ENCODE assay signal across 2 cellular contexts in the genomic region with DNA sequence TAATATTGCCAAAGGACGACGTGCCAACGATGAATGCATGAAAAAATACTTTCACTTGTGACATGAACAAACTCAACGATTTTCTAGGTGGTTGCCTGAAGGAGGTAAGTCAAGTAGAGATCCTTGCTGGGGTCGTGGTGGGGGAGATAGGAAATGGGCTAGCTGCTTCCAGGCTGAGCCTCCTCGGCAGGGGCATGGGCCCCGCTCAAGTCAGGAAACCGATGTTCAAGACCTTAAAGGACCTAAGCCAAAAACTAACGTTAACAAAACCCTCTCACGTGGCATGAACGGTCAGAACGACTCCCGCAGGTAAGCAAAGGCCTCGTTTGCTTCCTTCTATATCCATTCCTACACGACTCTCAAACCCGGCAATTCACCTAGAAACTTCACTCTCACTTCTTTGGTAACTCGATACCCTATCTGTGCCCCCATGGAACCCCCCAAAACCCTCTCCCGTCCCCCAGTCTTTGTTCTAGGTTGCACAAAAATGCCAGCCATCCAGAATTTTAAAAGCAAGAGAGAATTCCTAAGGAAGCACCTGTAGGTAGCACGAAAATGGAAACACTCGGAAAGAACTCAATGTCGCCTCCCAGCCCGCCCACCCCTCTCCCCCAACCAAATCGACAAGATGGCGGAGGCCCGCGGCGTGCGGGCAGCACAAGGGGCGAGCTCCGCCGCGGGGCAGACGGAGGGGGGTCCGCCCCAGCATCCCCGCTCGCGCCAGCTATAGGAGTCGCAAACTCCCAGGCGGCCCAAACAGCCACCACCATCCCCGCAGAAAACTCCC.
TF ChIP-seq lines count a peak whose summit lies in the region.

No MANE protein-coding gene starts in this region.

TF ChIP-seq in HEK293, 187 proteins besides CTCF, POLR2A, EP300 and RAD21:
- TF ChIP-seq GLIS1 (tag by site-specific recombination; IDR thresholded peaks at IDR 0.05) (peak; percentile 41), ZNF335 (tag by site-specific recombination; conservative IDR thresholded peaks at IDR 0.05) (no peak), GLIS2 (tag by site-specific recombination; IDR thresholded peaks at IDR 0.05) (peak; percentile 63; the same call in 1 of the 2 replicates), PRDM1 (tag by site-specific recombination; IDR thresholded peaks at IDR 0.05) (peak; percentile 51; the same call in 1 of the 2 replicates)
- TF ChIP-seq, protein P1, sequence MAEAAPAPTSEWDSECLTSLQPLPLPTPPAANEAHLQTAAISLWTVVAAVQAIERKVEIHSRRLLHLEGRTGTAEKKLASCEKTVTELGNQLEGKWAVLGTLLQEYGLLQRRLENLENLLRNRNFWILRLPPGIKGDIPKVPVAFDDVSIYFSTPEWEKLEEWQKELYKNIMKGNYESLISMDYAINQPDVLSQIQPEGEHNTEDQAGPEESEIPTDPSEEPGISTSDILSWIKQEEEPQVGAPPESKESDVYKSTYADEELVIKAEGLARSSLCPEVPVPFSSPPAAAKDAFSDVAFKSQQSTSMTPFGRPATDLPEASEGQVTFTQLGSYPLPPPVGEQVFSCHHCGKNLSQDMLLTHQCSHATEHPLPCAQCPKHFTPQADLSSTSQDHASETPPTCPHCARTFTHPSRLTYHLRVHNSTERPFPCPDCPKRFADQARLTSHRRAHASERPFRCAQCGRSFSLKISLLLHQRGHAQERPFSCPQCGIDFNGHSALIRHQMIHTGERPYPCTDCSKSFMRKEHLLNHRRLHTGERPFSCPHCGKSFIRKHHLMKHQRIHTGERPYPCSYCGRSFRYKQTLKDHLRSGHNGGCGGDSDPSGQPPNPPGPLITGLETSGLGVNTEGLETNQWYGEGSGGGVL (tag by site-specific recombination; IDR thresholded peaks at IDR 0.05), result peak; percentile 7; the same call in 1 of the 2 replicates
- TF ChIP-seq, protein P2, sequence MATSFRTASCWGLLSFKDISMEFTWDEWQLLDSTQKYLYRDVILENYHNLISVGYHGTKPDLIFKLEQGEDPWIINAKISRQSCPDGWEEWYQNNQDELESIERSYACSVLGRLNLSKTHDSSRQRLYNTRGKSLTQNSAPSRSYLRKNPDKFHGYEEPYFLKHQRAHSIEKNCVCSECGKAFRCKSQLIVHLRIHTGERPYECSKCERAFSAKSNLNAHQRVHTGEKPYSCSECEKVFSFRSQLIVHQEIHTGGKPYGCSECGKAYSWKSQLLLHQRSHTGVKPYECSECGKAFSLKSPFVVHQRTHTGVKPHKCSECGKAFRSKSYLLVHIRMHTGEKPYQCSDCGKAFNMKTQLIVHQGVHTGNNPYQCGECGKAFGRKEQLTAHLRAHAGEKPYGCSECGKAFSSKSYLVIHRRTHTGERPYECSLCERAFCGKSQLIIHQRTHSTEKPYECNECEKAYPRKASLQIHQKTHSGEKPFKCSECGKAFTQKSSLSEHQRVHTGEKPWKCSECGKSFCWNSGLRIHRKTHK (tag by site-specific recombination; IDR thresholded peaks at IDR 0.05), result no peak
- TF ChIP-seq, protein P3, sequence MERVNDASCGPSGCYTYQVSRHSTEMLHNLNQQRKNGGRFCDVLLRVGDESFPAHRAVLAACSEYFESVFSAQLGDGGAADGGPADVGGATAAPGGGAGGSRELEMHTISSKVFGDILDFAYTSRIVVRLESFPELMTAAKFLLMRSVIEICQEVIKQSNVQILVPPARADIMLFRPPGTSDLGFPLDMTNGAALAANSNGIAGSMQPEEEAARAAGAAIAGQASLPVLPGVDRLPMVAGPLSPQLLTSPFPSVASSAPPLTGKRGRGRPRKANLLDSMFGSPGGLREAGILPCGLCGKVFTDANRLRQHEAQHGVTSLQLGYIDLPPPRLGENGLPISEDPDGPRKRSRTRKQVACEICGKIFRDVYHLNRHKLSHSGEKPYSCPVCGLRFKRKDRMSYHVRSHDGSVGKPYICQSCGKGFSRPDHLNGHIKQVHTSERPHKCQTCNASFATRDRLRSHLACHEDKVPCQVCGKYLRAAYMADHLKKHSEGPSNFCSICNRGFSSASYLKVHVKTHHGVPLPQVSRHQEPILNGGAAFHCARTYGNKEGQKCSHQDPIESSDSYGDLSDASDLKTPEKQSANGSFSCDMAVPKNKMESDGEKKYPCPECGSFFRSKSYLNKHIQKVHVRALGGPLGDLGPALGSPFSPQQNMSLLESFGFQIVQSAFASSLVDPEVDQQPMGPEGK (tag by site-specific recombination; IDR thresholded peaks at IDR 0.05), result peak; percentile 25; the same call in 1 of the 2 replicates
- TF ChIP-seq, protein P4, sequence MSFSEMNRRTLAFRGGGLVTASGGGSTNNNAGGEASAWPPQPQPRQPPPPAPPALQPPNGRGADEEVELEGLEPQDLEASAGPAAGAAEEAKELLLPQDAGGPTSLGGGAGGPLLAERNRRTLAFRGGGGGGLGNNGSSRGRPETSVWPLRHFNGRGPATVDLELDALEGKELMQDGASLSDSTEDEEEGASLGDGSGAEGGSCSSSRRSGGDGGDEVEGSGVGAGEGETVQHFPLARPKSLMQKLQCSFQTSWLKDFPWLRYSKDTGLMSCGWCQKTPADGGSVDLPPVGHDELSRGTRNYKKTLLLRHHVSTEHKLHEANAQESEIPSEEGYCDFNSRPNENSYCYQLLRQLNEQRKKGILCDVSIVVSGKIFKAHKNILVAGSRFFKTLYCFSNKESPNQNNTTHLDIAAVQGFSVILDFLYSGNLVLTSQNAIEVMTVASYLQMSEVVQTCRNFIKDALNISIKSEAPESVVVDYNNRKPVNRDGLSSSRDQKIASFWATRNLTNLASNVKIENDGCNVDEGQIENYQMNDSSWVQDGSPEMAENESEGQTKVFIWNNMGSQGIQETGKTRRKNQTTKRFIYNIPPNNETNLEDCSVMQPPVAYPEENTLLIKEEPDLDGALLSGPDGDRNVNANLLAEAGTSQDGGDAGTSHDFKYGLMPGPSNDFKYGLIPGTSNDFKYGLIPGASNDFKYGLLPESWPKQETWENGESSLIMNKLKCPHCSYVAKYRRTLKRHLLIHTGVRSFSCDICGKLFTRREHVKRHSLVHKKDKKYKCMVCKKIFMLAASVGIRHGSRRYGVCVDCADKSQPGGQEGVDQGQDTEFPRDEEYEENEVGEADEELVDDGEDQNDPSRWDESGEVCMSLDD (tag by site-specific recombination; IDR thresholded peaks at IDR 0.05), result 0 out of 2 replicates have a peak, but pooled peaks have one; percentile 16

TF ChIP-seq in HepG2, 621 proteins besides CTCF, POLR2A, EP300 and RAD21:
- TF ChIP-seq EEA1 (CRISPR knock-in tag; IDR thresholded peaks at IDR 0.05; ENCODE audit: borderline replicate concordance) (0 out of 2 replicates have a peak, but pooled peaks have one; percentile 21), ZNF773 (CRISPR knock-in tag; IDR thresholded peaks at IDR 0.05; ENCODE audit: borderline replicate concordance) (no peak), AGO2 (optimal IDR thresholded peaks at IDR 0.05; ENCODE audit: low read depth, low read length) (peak; percentile 90), DNMT1 (CRISPR knock-in tag; IDR thresholded peaks at IDR 0.05) (0 out of 2 replicates have a peak, but pooled peaks have one; percentile 5), MATR3 (CRISPR knock-in tag; IDR thresholded peaks at IDR 0.05) (no peak), SP2 (CRISPR knock-in tag; IDR thresholded peaks at IDR 0.05) (0 out of 2 replicates have a peak, but pooled peaks have one; percentile 3), YY1 (IDR thresholded peaks at IDR 0.05; ENCODE audit: insufficient read depth, insufficient replicate concordance, low read depth, low read length) (peak; percentile 78)
